8 cellular contexts compared by ENCODE assay signal in genomic region chr22:40728731-40729189, GRCh38. TPM values are rescaled to one million over a fixed set of nuclear protein-coding genes. Genes with fewer than 3 reads are reported as not detected.
A peak's percentile ranks its signal among the peaks of the same experiment; 100 is the strongest.
DNase-seq lines count a peak whose midpoint lies in the region; ATAC-seq and TF ChIP-seq lines count a peak whose summit lies in the region.

No MANE protein-coding gene starts in this region.

- peaks cover 12% of the 10 kb centered on the region for H3K36me3 Mint-ChIP-seq in activated CD4-positive, alpha-beta T cell treated with anti-CD3 and anti-CD28 coated beads, Interleukin-2, amount 10 ng/mL, durations not matched to agents 7 days and 5 days (ENCODE audit: low read depth)

- H2AFZ ChIP-seq in osteoblast (ENCODE audit: low read length): no peak overlapping the region

- peak overlapping the region; percentile 53 for H3K4me3 Mint-ChIP-seq in activated CD4-positive, alpha-beta T cell treated with anti-CD3 and anti-CD28 coated beads, Interleukin-2, amount 10 ng/mL, durations not matched to agents 7 days and 5 days

- peak overlapping the region; percentile 93 for H3K27ac Mint-ChIP-seq in activated CD4-positive, alpha-beta T cell treated with anti-CD3 and anti-CD28 coated beads, Interleukin-2, amount 10 ng/mL, durations not matched to agents 7 days and 5 days

- POLR2A ChIA-PET in activated CD4-positive, alpha-beta T cell treated with anti-CD3 and anti-CD28 coated beads, Interleukin-2, amount 10 ng/mL, durations not matched to agents 7 days and 5 days (lab: Charles Lee): interaction anchor here (0.6 kb wide), 1 partner anchor 15 kb away, joined by 4 read pairs; no protein-coding TSS in a partner anchor

- no peaks in the 10 kb centered on the region for H3K36me3 ChIP-seq in osteoblast (ENCODE audit: insufficient read depth, low read length)

- H3K27me3 ChIP-seq in osteoblast (ENCODE audit: insufficient read depth, low read length): no peaks in the 10 kb centered on the region

- H3K27ac ChIP-seq in epithelial cell of prostate: no peak overlapping the region
- no peak overlapping the region for H3K27ac ChIP-seq in osteoblast (ENCODE audit: low read depth, low read length)

- no peak overlapping the region for H3K4me2 ChIP-seq in osteoblast (ENCODE audit: insufficient read depth, low read length)

- H3K79me2 ChIP-seq in osteoblast (ENCODE audit: insufficient read depth, low read length): no peaks in the 10 kb centered on the region

- peaks cover 53% of the 10 kb centered on the region for H3K4me1 Mint-ChIP-seq in activated CD4-positive, alpha-beta T cell treated with anti-CD3 and anti-CD28 coated beads, Interleukin-2, amount 10 ng/mL, durations not matched to agents 7 days and 5 days

- H3K9me3 ChIP-seq in osteoblast (ENCODE audit: low read depth, low read length): no peaks in the 10 kb centered on the region

- H4K20me1 ChIP-seq in osteoblast (ENCODE audit: insufficient read depth, low read length): no peaks in the 10 kb centered on the region

- TF ChIP-seq CTCF in omental fat pad (IDR thresholded peaks at IDR 0.05) (no peak), osteoblast (IDR thresholded peaks at IDR 0.05; ENCODE audit: extremely low read depth, low read depth, low read length) (no peak)

- no peak overlapping the region for H3K4me3 ChIP-seq in osteoblast (ENCODE audit: insufficient read depth, low read length)

- no peaks in the 10 kb centered on the region for H3K4me1 ChIP-seq in osteoblast (ENCODE audit: insufficient read depth, low read length)

- DNase-seq in NCI-H1105 treated with DMSO at 0.1 percent for 48 hours (lab: John Stamatoyannopoulos, UW): peak; percentile 89
- DNase-seq in activated CD4-positive, alpha-beta T cell treated with anti-CD3 and anti-CD28 coated beads, Interleukin-2, amount 10 ng/mL, durations not matched to agents 7 days and 5 days: peak; percentile 82
- DNase-seq in epithelial cell of prostate (ENCODE audit: low read depth, low spot score): peak; percentile 60
- DNase-seq in stimulated activated CD4-positive, alpha-beta T cell treated with anti-CD3 and anti-CD28 coated beads, TNF-alpha, amount 100 ng/mL, for 1 hour (ENCODE audit: low read depth in 3 of 3, low spot score in 1 of 3): peak; percentile 20 to 30 (median 28)
- DNase-seq in omental fat pad (ENCODE audit: low spot score): no peak
- no peak for DNase-seq in osteoblast (ENCODE audit: insufficient read length, low spot score, missing footprints)

- no peaks in the 10 kb centered on the region for H3K27me3 Mint-ChIP-seq in activated CD4-positive, alpha-beta T cell treated with anti-CD3 and anti-CD28 coated beads, Interleukin-2, amount 10 ng/mL, durations not matched to agents 7 days and 5 days

- ATAC-seq in GM19324 (IDR thresholded peaks at IDR 0.05; ENCODE audit: low FRiP score, unreplicated experiment) (no peak), omental fat pad (ENCODE audit: low FRiP score) (no peak), HG03439 (IDR thresholded peaks at IDR 0.05; ENCODE audit: unreplicated experiment) (no peak)

- H3K9me3 Mint-ChIP-seq in activated CD4-positive, alpha-beta T cell treated with anti-CD3 and anti-CD28 coated beads, Interleukin-2, amount 10 ng/mL, durations not matched to agents 7 days and 5 days: peaks cover 5% of the 10 kb centered on the region

- CTCF ChIA-PET in activated CD4-positive, alpha-beta T cell treated with anti-CD3 and anti-CD28 coated beads, Interleukin-2, amount 10 ng/mL, durations not matched to agents 7 days and 5 days (lab: Charles Lee): interaction anchor here (0.6 to 2.1 kb wide), 6 partner anchors 11 to 45 kb away, joined by 3 to 7 read pairs (median 4); no protein-coding TSS in a partner anchor

RNA-seq across cellular contexts. Expression of gene MCHR1, which starts 49.5 kb away (rescaled TPM):
- not detected for total RNA-seq in activated CD4-positive, alpha-beta T cell treated with anti-CD3 and anti-CD28 coated beads, Interleukin-2, amount 10 ng/mL, durations not matched to agents 7 days and 5 days
- total RNA-seq in omental fat pad (not detected), osteoblast (0.59 TPM in 1 of 2 replicates, not detected in the other)

Comparison
In these comparisons a context has a peak if more than half of its experiments do, and no peak if none do; other contexts are left out.
1. DNase-seq: peak in NCI-H1105 treated with DMSO at 0.1 percent for 48 hours (single experiment), activated CD4-positive, alpha-beta T cell treated with anti-CD3 and anti-CD28 coated beads, Interleukin-2, amount 10 ng/mL, durations not matched to agents 7 days and 5 days (single experiment), epithelial cell of prostate (single experiment) and stimulated activated CD4-positive, alpha-beta T cell treated with anti-CD3 and anti-CD28 coated beads, TNF-alpha, amount 100 ng/mL, for 1 hour (3 of 3); none in omental fat pad (single experiment) and osteoblast (single experiment).